In genomic region chr1:165539908-165540307, GRCh38 we compare ENCODE assay signal across 15 cellular contexts. TPM values are rescaled to one million over a fixed set of nuclear protein-coding genes. Genes with fewer than 3 reads are reported as not detected.
"Had no signal": no experiment of that assay in that cellular context is flagged by ENCODE, and none has a peak within 500 bp of the region (broad histone marks: within the 10 kb centered on the region; RNA-seq: fewer than 3 reads in every experiment).

No MANE protein-coding gene starts in this region.

- H3K9me3 ChIP-seq: pancreas, thyroid gland, uterus had no signal

- H3K36me3 Mint-ChIP-seq: activated naive CD8-positive, alpha-beta T cell; memory B cell had no signal

- FAIRE-seq: bronchial epithelial cell, colon, pancreas had no signal

- H3K4me1 ChIP-seq: uterus had no signal

- H3K9me3 Mint-ChIP-seq: activated T-cell treated with anti-CD3 and anti-CD28 coated beads, Interleukin-2, amount 50 U/mL, for 24 hours; memory B cell had no signal

- H3K4me3 ChIP-seq: pancreas, smooth muscle cell, thyroid gland, uterus had no signal

- H3K36me3 ChIP-seq: pancreas, thyroid gland, uterus had no signal

- H3K27ac Mint-ChIP-seq: activated naive CD8-positive, alpha-beta T cell; activated T-cell treated with anti-CD3 and anti-CD28 coated beads, Interleukin-2, amount 50 U/mL, for 24 hours; memory B cell had no signal

- H3K27ac ChIP-seq: pancreas, thyroid gland, uterus had no signal

- DNase-seq: activated gamma-delta T cell; activated T-cell treated with anti-CD3 and anti-CD28 coated beads, Interleukin-2, amount 50 U/mL, for 24 hours; effector CD4-positive, alpha-beta T cell; pancreas; retina; SW 1271; thyroid gland; uterus had no signal

- H3K4me1 Mint-ChIP-seq: memory B cell had no signal

- H3K4me3 Mint-ChIP-seq: activated naive CD8-positive, alpha-beta T cell; activated T-cell treated with anti-CD3 and anti-CD28 coated beads, Interleukin-2, amount 50 U/mL, for 24 hours; memory B cell had no signal

- H3K27me3 ChIP-seq: pancreas, thyroid gland, uterus had no signal

- ATAC-seq: activated CD4-positive, CD25-positive, alpha-beta regulatory T cell treated with anti-CD3 and anti-CD28 coated beads, Interleukin-2, amount 50 U/mL, for 24 hours; pancreas had no signal

RNA-seq across cellular contexts. Expression of gene LRRC52, which starts 3.9 kb away (rescaled TPM):
- total RNA-seq: bronchial epithelial cell, pancreas, smooth muscle cell, uterus had no signal
- polyA plus RNA-seq: neural cell, pancreas, smooth muscle cell had no signal
